ENCODE assay signal across 5 cellular contexts in the genomic region with DNA sequence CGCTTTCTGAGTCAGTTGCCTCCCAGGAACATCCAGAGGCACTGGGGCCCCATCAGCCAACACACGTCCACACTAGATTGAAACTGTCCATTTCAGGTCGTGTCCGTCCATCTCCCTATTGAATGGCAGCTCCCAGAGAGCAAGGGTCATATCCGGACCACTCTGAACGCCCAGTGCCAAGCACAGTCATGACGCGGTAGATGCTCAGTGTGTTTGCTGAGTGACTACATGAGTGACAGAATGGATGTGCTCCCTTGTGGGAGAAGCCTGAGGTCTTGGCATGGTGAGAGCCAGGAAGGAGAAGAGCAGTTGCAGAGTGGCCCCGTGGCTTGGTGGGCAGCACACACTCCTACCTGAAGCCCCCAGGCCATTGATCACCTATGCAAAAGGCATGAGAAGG.
"Had no signal": no experiment of that assay in that cellular context is flagged by ENCODE, and none has a peak within 500 bp of the region (broad histone marks: within the 10 kb centered on the region; RNA-seq: fewer than 3 reads in every experiment).

No MANE protein-coding gene starts in this region.

- H3K4me3 ChIP-seq: GM23338, K562 had no signal

- H2AFZ ChIP-seq: GM23338 had no signal

- H3K4me2 ChIP-seq: GM23338 had no signal

- DNase-seq: H9, HCEC 1CT, KG1 had no signal
